ENCODE assay signal across 21 cellular contexts in the genomic region with DNA sequence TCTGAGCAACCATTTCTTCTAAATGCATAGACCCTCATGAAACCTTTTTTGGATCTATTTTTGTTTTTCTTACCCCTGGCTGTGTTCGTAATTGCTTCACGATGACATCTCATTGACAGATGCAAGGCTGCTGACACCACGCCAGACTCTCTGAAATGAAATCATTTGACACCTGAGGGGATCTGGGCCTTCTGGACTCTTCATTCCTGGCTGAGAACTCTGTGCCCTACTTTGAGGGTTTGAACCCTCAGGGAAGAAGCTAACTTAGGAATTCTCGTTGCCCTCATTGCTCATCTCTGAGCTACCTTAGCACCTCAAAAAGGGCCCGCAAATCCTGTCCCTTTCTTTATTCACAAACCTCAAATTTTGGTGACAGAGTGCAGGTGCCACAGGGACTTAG. TPM values are rescaled to one million over a fixed set of nuclear protein-coding genes. Genes with fewer than 3 reads are reported as not detected.
A peak's percentile ranks its signal among the peaks of the same experiment; 100 is the strongest.
DNase-seq lines count a peak whose midpoint lies in the region; ATAC-seq, FAIRE-seq and TF ChIP-seq lines count a peak whose summit lies in the region.
"Had no signal": no experiment of that assay in that cellular context is flagged by ENCODE, and none has a peak within 500 bp of the region (broad histone marks: within the 10 kb centered on the region; RNA-seq: fewer than 3 reads in every experiment).

No MANE protein-coding gene starts in this region.

- H3K18ac ChIP-seq in H1 (ENCODE audit: extremely low read depth, low read length), result no peak overlapping the region

- no peak overlapping the region for H3K23ac ChIP-seq in H1 (ENCODE audit: insufficient read length)

- ATAC-seq in activated CD8-positive, alpha-beta memory T cell treated with anti-CD3 and anti-CD28 coated beads, Interleukin-2, amount 10 ng/mL, durations not matched to agents 7 days and 5 days, result no peak
- ATAC-seq: GM12878, HCT116 had no signal

- no peak for TF ChIP-seq CTCF in H1 (IDR thresholded peaks at IDR 0.05; ENCODE audit: control extremely low read depth in 1 of 3, insufficient read depth in 1 of 3, low read depth in 1 of 3, low read length in 3 of 3)

- H3K4me3 Mint-ChIP-seq in activated CD8-positive, alpha-beta memory T cell treated with anti-CD3 and anti-CD28 coated beads, Interleukin-2, amount 10 ng/mL, durations not matched to agents 7 days and 5 days, result no peak overlapping the region
- H3K4me3 Mint-ChIP-seq: CD4-positive, alpha-beta T cell; HFFc6 had no signal

- H3K27me3 Mint-ChIP-seq in activated CD8-positive, alpha-beta memory T cell treated with anti-CD3 and anti-CD28 coated beads, Interleukin-2, amount 10 ng/mL, durations not matched to agents 7 days and 5 days, result peaks cover 2% of the 10 kb centered on the region

- FAIRE-seq in H1 (lab: Jason Lieb, UNC), result no peak
- FAIRE-seq: A204.1, GM12878, HTR-8/SVneo had no signal

- no peak overlapping the region for H2BK120ac ChIP-seq in H1 (replicated peaks; ENCODE audit: low read depth, low read length)

- H2BK20ac ChIP-seq in H1 (ENCODE audit: low read length), result peak overlapping the region; percentile 19; the same call in 1 of the 2 replicates

- no peaks in the 10 kb centered on the region for H3K36me3 Mint-ChIP-seq in activated CD8-positive, alpha-beta memory T cell treated with anti-CD3 and anti-CD28 coated beads, Interleukin-2, amount 10 ng/mL, durations not matched to agents 7 days and 5 days

- TF ChIP-seq RAD21 in H1 (IDR thresholded peaks at IDR 0.05 in 1 of 2, conservative IDR thresholded peaks at IDR 0.05 in 1 of 2; ENCODE audit: low read depth in 2 of 2, low read length in 2 of 2), result no peak

- no peak overlapping the region for H4K8ac ChIP-seq in H1 (ENCODE audit: extremely low read depth, insufficient read depth, low read length)

- H3K23me2 ChIP-seq in H1 (ENCODE audit: low read depth, low read length), result no peaks in the 10 kb centered on the region; the same call in 1 of the 2 replicates

- no peak overlapping the region for H2BK15ac ChIP-seq in H1 (ENCODE audit: low read length)

- H3K79me1 ChIP-seq in H1 (ENCODE audit: low read depth, low read length), result no peaks in the 10 kb centered on the region

- in situ Hi-C loops in G401 (cut with HindIII; ENCODE audit: low sequenced_read_pairs), result no loop called here

- no peak overlapping the region for H3K14ac ChIP-seq in H1 (ENCODE audit: insufficient read length)

- POLR2A ChIA-PET in H1 (lab: Charles Lee; ENCODE audit: partially characterized antibody), result interaction anchor here (1.6 to 4.3 kb wide), 2 partner anchors 13 to 59 kb away, joined by 4 to 34 read pairs; no protein-coding TSS in a partner anchor

- CTCF ChIA-PET in H1 (lab: Charles Lee; ENCODE audit: partially characterized antibody), result no interaction called here
- CTCF ChIA-PET in activated CD8-positive, alpha-beta memory T cell treated with anti-CD3 and anti-CD28 coated beads, Interleukin-2, amount 10 ng/mL, durations not matched to agents 7 days and 5 days (lab: Charles Lee), result no interaction called here

- no peak overlapping the region for H3K4ac ChIP-seq in H1 (replicated peaks; ENCODE audit: insufficient read length, low read depth, low read length)

- no peak overlapping the region for H4K91ac ChIP-seq in H1 (replicated peaks; ENCODE audit: insufficient read length, low read length)

- H3K79me2 ChIP-seq in H1 (ENCODE audit: control insufficient read depth in 1 of 2, insufficient read depth in 2 of 2, low read length in 2 of 2), result no peaks in the 10 kb centered on the region

- H2AFZ ChIP-seq in H1 (ENCODE audit: low read length), result no peak overlapping the region
- H2AFZ ChIP-seq: GM23248 had no signal

- H4K20me1 ChIP-seq in H1 (replicated peaks in 1 of 2; ENCODE audit: control insufficient read depth in 1 of 2, insufficient read depth in 2 of 2, low read length in 2 of 2), result no peaks in the 10 kb centered on the region

- no peak overlapping the region for H3K27ac Mint-ChIP-seq in activated CD8-positive, alpha-beta memory T cell treated with anti-CD3 and anti-CD28 coated beads, Interleukin-2, amount 10 ng/mL, durations not matched to agents 7 days and 5 days
- H3K27ac Mint-ChIP-seq: CD4-positive, alpha-beta T cell; HFFc6 had no signal

- no peak overlapping the region for H3K27ac ChIP-seq in H1 (ENCODE audit: low read depth, low read length)
- H3K27ac ChIP-seq: C4-2B, GM23248 had no signal

- peaks cover 6% of the 10 kb centered on the region for H3K9me3 Mint-ChIP-seq in activated CD8-positive, alpha-beta memory T cell treated with anti-CD3 and anti-CD28 coated beads, Interleukin-2, amount 10 ng/mL, durations not matched to agents 7 days and 5 days (ENCODE audit: low read depth)
- H3K9me3 Mint-ChIP-seq: CD4-positive, alpha-beta T cell had no signal

- peak; percentile 74 for DNase-seq in ELF-1 (ENCODE audit: low read depth, low spot score)
- DNase-seq in G401 (ENCODE audit: low spot score), result peak; percentile 43
- peak; percentile 13 for DNase-seq in NCI-H69 (lab: John Stamatoyannopoulos, UW)
- no peak for DNase-seq in H1 (ENCODE audit: low read depth in 1 of 2, low spot score in 2 of 2)
- DNase-seq in activated CD8-positive, alpha-beta memory T cell treated with anti-CD3 and anti-CD28 coated beads, Interleukin-2, amount 10 ng/mL, durations not matched to agents 7 days and 5 days, result no peak
- DNase-seq in COLO829 (ENCODE audit: low spot score), result no peak
- no peak for DNase-seq in germinal center (ENCODE audit: low spot score)
- no peak for DNase-seq in central memory CD4-positive, alpha-beta T cell
- DNase-seq: ACHN; CD4-positive, alpha-beta T cell; DMS153; DMS79; GM23248; H7; HFFc6; KG1 had no signal

- no peaks in the 10 kb centered on the region for H3K36me3 ChIP-seq in H1 (ENCODE audit: control insufficient read depth in 2 of 4, insufficient read depth in 4 of 4, low read length in 3 of 4)

- no peaks in the 10 kb centered on the region for H3K4me1 Mint-ChIP-seq in activated CD8-positive, alpha-beta memory T cell treated with anti-CD3 and anti-CD28 coated beads, Interleukin-2, amount 10 ng/mL, durations not matched to agents 7 days and 5 days

- H3K9ac ChIP-seq in H1 (replicated peaks in 1 of 4; ENCODE audit: extremely low read depth in 1 of 4, low read depth in 3 of 4, low read length in 3 of 4), result no peak overlapping the region
- H3K9ac ChIP-seq: GM23248 had no signal

- no peaks in the 10 kb centered on the region; a peak in 1 of 7 replicates for H3K27me3 ChIP-seq in H1 (replicated peaks in 1 of 4; ENCODE audit: control insufficient read depth in 3 of 4, extremely low read depth in 1 of 4, insufficient read depth in 3 of 4, low read length in 3 of 4)

- no peak overlapping the region; the same call in 1 of the 2 replicates for H2BK12ac ChIP-seq in H1 (ENCODE audit: low read depth, low read length)

- no peak for TF ChIP-seq POLR2A in H1 (IDR thresholded peaks at IDR 0.05; ENCODE audit: control extremely low read depth in 1 of 2, low read depth in 2 of 2, low read length in 2 of 2)

- no peak overlapping the region for H2AK5ac ChIP-seq in H1 (ENCODE audit: low read depth, low read length)

- H4K5ac ChIP-seq in H1 (ENCODE audit: insufficient read length, low read depth, low read length), result no peak overlapping the region

- H3K9me3 ChIP-seq in H1 (ENCODE audit: insufficient read depth in 2 of 2, low read depth in 1 of 2, low read length in 1 of 2), result no peaks in the 10 kb centered on the region

- no peak overlapping the region for H2BK5ac ChIP-seq in H1 (ENCODE audit: low read depth, low read length)

- peak overlapping the region in 1 of 2 experiments; percentile 25; a peak in 2 of 4 replicates for H3K4me2 ChIP-seq in H1 (ENCODE audit: insufficient read depth in 1 of 2, low read depth in 2 of 2, low read length in 2 of 2)

- no peak for TF ChIP-seq EP300 in H1 (IDR thresholded peaks at IDR 0.05; ENCODE audit: borderline replicate concordance in 1 of 2, low read depth in 2 of 2, low read length in 2 of 2)

- peaks cover 2 to 23% (median 17%) of the 10 kb centered on the region in 4 experiments for H3K4me1 ChIP-seq in H1 (replicated peaks in 1 of 4; ENCODE audit: control insufficient read depth in 3 of 4, insufficient read depth in 4 of 4, low read length in 3 of 4)

- H3K4me3 ChIP-seq in H1 (ENCODE audit: extremely low read depth in 1 of 4, insufficient read depth in 2 of 4, low read depth in 3 of 4, low read length in 4 of 4), result no peak overlapping the region
- H3K4me3 ChIP-seq: GM12878, GM23248 had no signal

- no peak overlapping the region for H3K56ac ChIP-seq in H1 (replicated peaks; ENCODE audit: insufficient read length, low read depth, low read length)

- 75% methylated on average over 5 of the region's 5 CpGs; no CpG with 5 or more reads in 1 of the 2 experiments for WGBS in H1 (ENCODE audit: extremely low coverage in 1 of 2, insufficient coverage in 1 of 2, insufficient read length in 1 of 2, insufficient replicate concordance in 2 of 2, low coverage in 1 of 2, low lambda C conversion rate in 2 of 2, missing lambda C conversion rate in 1 of 2), 2 experiments

TF ChIP-seq in H1, 55 proteins besides CTCF, POLR2A, EP300 and RAD21:
- no peak for TF ChIP-seq SP4 (IDR thresholded peaks at IDR 0.05; ENCODE audit: low read length)
- TF ChIP-seq RXRA (IDR thresholded peaks at IDR 0.05; ENCODE audit: insufficient read depth, low read depth, low read length), result no peak
- no peak for TF ChIP-seq SP1 (IDR thresholded peaks at IDR 0.05; ENCODE audit: low read depth, low read length)
- no peak for TF ChIP-seq POLR2AphosphoS5 (IDR thresholded peaks at IDR 0.05; ENCODE audit: low read depth, low read length)
- no peak for TF ChIP-seq RFX5 (IDR thresholded peaks at IDR 0.05; ENCODE audit: borderline replicate concordance, low read depth, low read length)
- no peak for TF ChIP-seq KDM1A (IDR thresholded peaks at IDR 0.05; ENCODE audit: borderline replicate concordance, low read length)
- TF ChIP-seq RNF2 (IDR thresholded peaks at IDR 0.05; ENCODE audit: borderline replicate concordance, low read depth, low read length, missing control alignments, poor library complexity, severe bottlenecking), result no peak

RNA-seq across cellular contexts. Expression of a gene that starts 40.5 kb away (rescaled TPM):
- 3.6 and 5.1 TPM in 2 replicates for total RNA-seq in G401 (2014; rRNA removed; shearing (Covaris generic))
- 19.8 and 21.5 TPM in 2 replicates for total RNA-seq in H1 (2021; fragmentation: NEBNext Ultra II Directional; extraction: Animal tissue kit (Norgen Biotek cat#: 25700))
- 9.0 and 14.2 TPM in 2 replicates for polyA plus RNA-seq in H1 (2011; rRNA removed)
- 13.8 TPM for polyA plus RNA-seq in H1 (2011; cell fraction: cytosol; rRNA removed)
- polyA plus RNA-seq in H1 (2011; cell fraction: nucleus; rRNA removed), result 12.0 TPM
- 9.8 to 23.6 TPM (median 15.0 TPM) in 4 replicates for polyA plus RNA-seq in H1 (2012, experiment 1 of 2)
- 0.80 TPM for polyA plus RNA-seq in H1 (2012, experiment 2 of 2)
- 6.3 TPM for polyA plus RNA-seq in H1 (2013, experiment 1 of 2)
- 5.7 TPM for polyA plus RNA-seq in H1 (2013, experiment 2 of 2)
- polyA minus RNA-seq in H1 (2011; rRNA and poly(A)+ RNA removed), result 59.4 and 83.0 TPM in 2 replicates
- polyA minus RNA-seq in H1 (2011; cell fraction: cytosol; rRNA and poly(A)+ RNA removed), result 23.0 TPM
- 171 TPM for polyA minus RNA-seq in H1 (2011; cell fraction: nucleus; rRNA and poly(A)+ RNA removed)
- under 1 TPM; 0.12 to 0.23 TPM for total RNA-seq in activated CD8-positive, alpha-beta memory T cell treated with anti-CD3 and anti-CD28 coated beads, Interleukin-2, amount 10 ng/mL, durations not matched to agents 7 days and 5 days

Comparison
In these comparisons a context has a peak if more than half of its experiments do, and no peak if none do; other contexts are left out.
1. DNase-seq: peak in ELF-1 (single experiment), G401 (single experiment) and NCI-H69 (single experiment); none in H1 (0 of 2), activated CD8-positive, alpha-beta memory T cell treated with anti-CD3 and anti-CD28 coated beads, Interleukin-2, amount 10 ng/mL, durations not matched to agents 7 days and 5 days (single experiment), COLO829 (single experiment), germinal center (single experiment) and central memory CD4-positive, alpha-beta T cell (single experiment).